In the genomic region with DNA sequence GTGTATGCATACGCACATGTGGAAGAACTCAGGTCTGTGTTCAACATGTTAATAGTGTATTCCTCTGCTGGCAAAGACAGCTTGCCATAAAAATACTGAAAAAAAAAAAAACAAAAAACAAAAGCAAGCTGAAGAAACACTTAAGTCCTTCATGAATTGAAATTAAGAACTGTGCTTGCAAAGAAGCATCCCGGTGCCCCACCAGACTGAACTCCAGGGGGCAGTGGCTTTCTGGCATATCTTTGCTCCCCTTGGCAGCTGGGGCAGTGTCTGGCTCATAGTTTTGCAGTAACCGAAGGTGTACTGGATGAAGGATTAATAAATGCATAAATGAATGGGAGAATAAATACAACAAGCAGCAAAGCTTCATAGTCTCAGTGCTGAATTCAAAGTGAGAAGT, we compare ENCODE assay signal across 8 cellular contexts.
DNase-seq lines count a peak whose midpoint lies in the region; ATAC-seq and TF ChIP-seq lines count a peak whose summit lies in the region.

No MANE protein-coding gene starts in this region.

- no peak overlapping the region for H2AK9ac ChIP-seq in IMR-90 (replicated peaks; ENCODE audit: low read depth, low read length, poor library complexity)

- TF ChIP-seq CTCF in IMR-90 (conservative IDR thresholded peaks at IDR 0.05; ENCODE audit: low read depth, low read length) (peak; percentile 53), ascending aorta (IDR thresholded peaks at IDR 0.05) (peak in 2 of 3 experiments; percentile 5 to 53), transverse colon (IDR thresholded peaks at IDR 0.05) (peak in 3 of 5 experiments; percentile 23 to 29 (median 27))

- TF ChIP-seq POLR2A in IMR-90 (IDR thresholded peaks at IDR 0.05; ENCODE audit: low read depth, low read length) (no peak), transverse colon (IDR thresholded peaks at IDR 0.05) (no peak)

- TF ChIP-seq EP300 in transverse colon (IDR thresholded peaks at IDR 0.05; ENCODE audit: low read depth): no peak

- H3K9me1 ChIP-seq in IMR-90 (ENCODE audit: insufficient read depth, low read length): no peaks in the 10 kb centered on the region

- H2BK120ac ChIP-seq in IMR-90 (ENCODE audit: low read depth, low read length): no peak overlapping the region
- H2BK120ac ChIP-seq in trophoblast cell (ENCODE audit: insufficient read depth, low read length, poor library complexity): no peak overlapping the region

- H4K5ac ChIP-seq in IMR-90 (ENCODE audit: low read depth, low read length): no peak overlapping the region

- WGBS in IMR-90 (ENCODE audit: extremely low coverage in 2 of 2, insufficient read length in 1 of 2), 2 experiments: no CpG with 5 or more reads among the region's 3 CpGs
- 24 to 45% methylated on average over 2 to 3 of the region's 3 CpGs for WGBS in transverse colon (ENCODE audit: low coverage in 1 of 2), 2 donors
- no CpG with 5 or more reads among the region's 3 CpGs for WGBS in trophoblast cell (ENCODE audit: extremely low coverage, insufficient coverage, insufficient read length)

- dilution Hi-C loops in IMR-90 (cut with HindIII; ENCODE audit: low sequenced_read_pairs, unreplicated experiment): no loop called here

- H3K23ac ChIP-seq in IMR-90 (ENCODE audit: low read depth, low read length) (no peak overlapping the region), trophoblast cell (ENCODE audit: low read length) (no peak overlapping the region)

- H3K18ac ChIP-seq in IMR-90 (ENCODE audit: low read depth, low read length): no peak overlapping the region
- H3K18ac ChIP-seq in trophoblast cell (ENCODE audit: low read length): no peak overlapping the region

- H2BK15ac ChIP-seq in IMR-90 (ENCODE audit: low read depth, low read length): no peak overlapping the region

- H3K14ac ChIP-seq in IMR-90 (replicated peaks; ENCODE audit: low read depth, low read length) (no peak overlapping the region), trophoblast cell (ENCODE audit: low read length) (no peak overlapping the region)

- intact Hi-C loops in IMR-90 (cut with micrococcal nuclease) (loop anchor here (1.0 to 10.0 kb wide), 3 partner anchors 187 to 381 kb away; a partner anchor contains a TSS), ascending aorta (cut with DNase I) (loop anchor here (1.0 to 10.0 kb wide), 5 partner anchors 112 to 381 kb away; a partner anchor contains a TSS), transverse colon (cut with DNase I; ENCODE audit: low total_unique reads) (loop anchor here (10.0 kb wide), 1 partner anchor 199 kb away; no protein-coding TSS in a partner anchor)

- H4K91ac ChIP-seq in IMR-90 (ENCODE audit: insufficient read depth, low read depth, low read length) (no peak overlapping the region), trophoblast cell (ENCODE audit: low read depth, low read length) (no peak overlapping the region)

- H2BK20ac ChIP-seq in IMR-90 (ENCODE audit: low read depth, low read length): no peak overlapping the region

- H3K4me1 ChIP-seq in IMR-90 (ENCODE audit: control insufficient read depth, insufficient read depth, low read length) (peaks cover 2% of the 10 kb centered on the region; the same call in 1 of the 2 replicates), ascending aorta (peaks cover 0 to 29% of the 10 kb centered on the region in 2 donors), transverse colon (peaks cover 0 to 11% (median 2%) of the 10 kb centered on the region in 4 donors), trophoblast cell (ENCODE audit: control insufficient read depth in 1 of 2, insufficient read depth in 2 of 2, low read length in 2 of 2) (peaks cover 2% of the 10 kb centered on the region in 2 experiments)

- DNase-seq in Ammon's horn (ENCODE audit: low spot score) (peak; percentile 59), IMR-90 (peak; percentile 43), ascending aorta (ENCODE audit: low spot score in 2 of 2) (peak in 1 of 2 donors; percentile 73), hypothalamus (lab: John Stamatoyannopoulos, UW) (peak in 33 of 51 donors; percentile 2 to 61 (median 27)), transverse colon (no peak), trophoblast cell (no peak), NCI-H1930 (lab: John Stamatoyannopoulos, UW) (no peak), NCI-H345 (lab: John Stamatoyannopoulos, UW) (no peak)

- no peak overlapping the region for H4K8ac ChIP-seq in IMR-90 (ENCODE audit: low read depth in 2 of 2, low read length in 2 of 2)
- H4K8ac ChIP-seq in trophoblast cell (ENCODE audit: low read depth, low read length): no peak overlapping the region

- H3K27me3 ChIP-seq in IMR-90 (ENCODE audit: control insufficient read depth, insufficient read depth, low read length) (no peaks in the 10 kb centered on the region), ascending aorta (no peaks in the 10 kb centered on the region), transverse colon (no peaks in the 10 kb centered on the region), trophoblast cell (ENCODE audit: insufficient read depth, low read length) (no peaks in the 10 kb centered on the region)

- ATAC-seq in IMR-90 (ENCODE audit: low read depth): no peak; the same call in 1 of the 2 replicates

- no TSS peak for BruUV-seq in IMR-90 (replicated peaks; lab: Mats Ljungman, UMichigan)

- H3K4me2 ChIP-seq in IMR-90 (ENCODE audit: low read depth, low read length) (no peak overlapping the region), trophoblast cell (ENCODE audit: low read length) (no peak overlapping the region)

- CTCF ChIA-PET in IMR-90 (lab: Yijun Ruan, JAX): interaction anchor here (0.6 to 1.2 kb wide), 3 partner anchors 68 to 197 kb away, joined by 4 to 6 read pairs (median 6); no protein-coding TSS in a partner anchor

- no peak overlapping the region for H2AK5ac ChIP-seq in IMR-90 (ENCODE audit: low read depth, low read length)
- no peak overlapping the region for H2AK5ac ChIP-seq in trophoblast cell (ENCODE audit: low read length)

- H2BK12ac ChIP-seq in trophoblast cell (ENCODE audit: low read length): no peak overlapping the region

- H2BK5ac ChIP-seq in IMR-90 (ENCODE audit: low read depth, low read length, poor library complexity, severe bottlenecking) (no peak overlapping the region), trophoblast cell (ENCODE audit: low read depth, low read length, poor library complexity) (no peak overlapping the region)

- no peaks in the 10 kb centered on the region for H3K79me2 ChIP-seq in trophoblast cell (ENCODE audit: control insufficient read depth, insufficient read depth, low read length, poor library complexity)

- no peak overlapping the region for H3K27ac ChIP-seq in IMR-90 (ENCODE audit: insufficient read depth, low read length)
- H3K27ac ChIP-seq in ascending aorta: peak overlapping the region in 1 of 2 donors; percentile 62
- peak overlapping the region in 2 of 4 donors; percentile 5 to 26 for H3K27ac ChIP-seq in transverse colon
- no peak overlapping the region for H3K27ac ChIP-seq in trophoblast cell (ENCODE audit: low read depth, low read length)

- no peaks in the 10 kb centered on the region for H3K9me3 ChIP-seq in IMR-90 (ENCODE audit: control insufficient read depth, insufficient read depth, low read length)
- no peaks in the 10 kb centered on the region for H3K9me3 ChIP-seq in ascending aorta
- H3K9me3 ChIP-seq in transverse colon: no peaks in the 10 kb centered on the region
- no peaks in the 10 kb centered on the region for H3K9me3 ChIP-seq in trophoblast cell (ENCODE audit: insufficient read depth, low read depth, low read length)

- POLR2A ChIA-PET in IMR-90 (lab: Charles Lee; ENCODE audit: unreplicated experiment): no interaction called here

- H2AFZ ChIP-seq in IMR-90 (replicated peaks; ENCODE audit: low read length, poor library complexity): no peak overlapping the region
- no peak overlapping the region for H2AFZ ChIP-seq in trophoblast cell (ENCODE audit: insufficient read depth, low read length, poor library complexity)

- TF ChIP-seq RAD21 in IMR-90 (IDR thresholded peaks at IDR 0.05; ENCODE audit: low read length): peak; percentile 67

- no peaks in the 10 kb centered on the region for H4K20me1 ChIP-seq in IMR-90 (ENCODE audit: insufficient read depth, low read length)

- in situ Hi-C loops in IMR-90 (cut with MboI; ENCODE audit: low sequenced_read_pairs): loop anchor here (10.0 kb wide), 1 partner anchor 189 kb away; a partner anchor contains a TSS
- in situ Hi-C loops in transverse colon (cut with MboI; ENCODE audit: low pct_ligation_motif_present in 1 of 4, low pct_unique_long_range_greater_than_20kb in 1 of 4, low sequenced_read_pairs in 3 of 4): no loop called here

- H3K79me1 ChIP-seq in IMR-90 (ENCODE audit: low read depth in 1 of 2, low read length in 2 of 2) (peaks cover 0 to 6% of the 10 kb centered on the region in 2 experiments; a peak in 1 of 4 replicates), trophoblast cell (ENCODE audit: low read length) (no peaks in the 10 kb centered on the region)

- H3K4ac ChIP-seq in IMR-90 (ENCODE audit: low read depth, low read length): no peak overlapping the region
- H3K4ac ChIP-seq in trophoblast cell (ENCODE audit: low read depth, low read length): no peak overlapping the region

- no peak overlapping the region for H3K4me3 ChIP-seq in IMR-90 (ENCODE audit: insufficient read depth, low read depth, low read length)
- peak overlapping the region; percentile 28 to 40 for H3K4me3 ChIP-seq in ascending aorta
- no peak overlapping the region for H3K4me3 ChIP-seq in transverse colon
- H3K4me3 ChIP-seq in trophoblast cell (ENCODE audit: low read depth, low read length): no peak overlapping the region

- no peak overlapping the region for H3K56ac ChIP-seq in IMR-90 (ENCODE audit: extremely low read depth, insufficient read depth, low read length)

- no peak overlapping the region for H4K12ac ChIP-seq in trophoblast cell (ENCODE audit: low read depth, low read length)

- no peaks in the 10 kb centered on the region for H3K36me3 ChIP-seq in IMR-90 (ENCODE audit: control insufficient read depth, insufficient read depth, low read length)
- H3K36me3 ChIP-seq in ascending aorta: no peaks in the 10 kb centered on the region
- no peaks in the 10 kb centered on the region for H3K36me3 ChIP-seq in transverse colon
- H3K36me3 ChIP-seq in trophoblast cell (ENCODE audit: control insufficient read depth in 1 of 2, insufficient read depth in 2 of 2, low read length in 2 of 2): no peaks in the 10 kb centered on the region

- H3K9ac ChIP-seq in IMR-90 (ENCODE audit: low read depth, low read length) (no peak overlapping the region), trophoblast cell (ENCODE audit: low read length) (no peak overlapping the region)

TF ChIP-seq in IMR-90, 13 proteins besides CTCF, POLR2A, EP300 and RAD21 (continues in another document):
- no peak for TF ChIP-seq MAZ (IDR thresholded peaks at IDR 0.05; ENCODE audit: borderline replicate concordance, low read depth, low read length)
- TF ChIP-seq, protein P1, sequence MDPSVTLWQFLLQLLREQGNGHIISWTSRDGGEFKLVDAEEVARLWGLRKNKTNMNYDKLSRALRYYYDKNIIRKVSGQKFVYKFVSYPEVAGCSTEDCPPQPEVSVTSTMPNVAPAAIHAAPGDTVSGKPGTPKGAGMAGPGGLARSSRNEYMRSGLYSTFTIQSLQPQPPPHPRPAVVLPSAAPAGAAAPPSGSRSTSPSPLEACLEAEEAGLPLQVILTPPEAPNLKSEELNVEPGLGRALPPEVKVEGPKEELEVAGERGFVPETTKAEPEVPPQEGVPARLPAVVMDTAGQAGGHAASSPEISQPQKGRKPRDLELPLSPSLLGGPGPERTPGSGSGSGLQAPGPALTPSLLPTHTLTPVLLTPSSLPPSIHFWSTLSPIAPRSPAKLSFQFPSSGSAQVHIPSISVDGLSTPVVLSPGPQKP (IDR thresholded peaks at IDR 0.05; ENCODE audit: borderline replicate concordance, low read depth, low read length): no peak

Comparison
In these comparisons a context has a peak if more than half of its experiments do, and no peak if none do; other contexts are left out.
1. DNase-seq: peak in Ammon's horn (single experiment), IMR-90 (single experiment) and hypothalamus (33 of 51); none in transverse colon (single experiment), trophoblast cell (0 of 2), NCI-H1930 (0 of 2) and NCI-H345 (single experiment).
2. H3K4me3 ChIP-seq: peak in ascending aorta (2 of 2); none in IMR-90 (single experiment), transverse colon (0 of 4) and trophoblast cell (single experiment).
3. Peak in every context shown above with its lines, with median percentiles within 50 percentile points of each other: CTCF ChIP-seq.